In the genomic region with DNA sequence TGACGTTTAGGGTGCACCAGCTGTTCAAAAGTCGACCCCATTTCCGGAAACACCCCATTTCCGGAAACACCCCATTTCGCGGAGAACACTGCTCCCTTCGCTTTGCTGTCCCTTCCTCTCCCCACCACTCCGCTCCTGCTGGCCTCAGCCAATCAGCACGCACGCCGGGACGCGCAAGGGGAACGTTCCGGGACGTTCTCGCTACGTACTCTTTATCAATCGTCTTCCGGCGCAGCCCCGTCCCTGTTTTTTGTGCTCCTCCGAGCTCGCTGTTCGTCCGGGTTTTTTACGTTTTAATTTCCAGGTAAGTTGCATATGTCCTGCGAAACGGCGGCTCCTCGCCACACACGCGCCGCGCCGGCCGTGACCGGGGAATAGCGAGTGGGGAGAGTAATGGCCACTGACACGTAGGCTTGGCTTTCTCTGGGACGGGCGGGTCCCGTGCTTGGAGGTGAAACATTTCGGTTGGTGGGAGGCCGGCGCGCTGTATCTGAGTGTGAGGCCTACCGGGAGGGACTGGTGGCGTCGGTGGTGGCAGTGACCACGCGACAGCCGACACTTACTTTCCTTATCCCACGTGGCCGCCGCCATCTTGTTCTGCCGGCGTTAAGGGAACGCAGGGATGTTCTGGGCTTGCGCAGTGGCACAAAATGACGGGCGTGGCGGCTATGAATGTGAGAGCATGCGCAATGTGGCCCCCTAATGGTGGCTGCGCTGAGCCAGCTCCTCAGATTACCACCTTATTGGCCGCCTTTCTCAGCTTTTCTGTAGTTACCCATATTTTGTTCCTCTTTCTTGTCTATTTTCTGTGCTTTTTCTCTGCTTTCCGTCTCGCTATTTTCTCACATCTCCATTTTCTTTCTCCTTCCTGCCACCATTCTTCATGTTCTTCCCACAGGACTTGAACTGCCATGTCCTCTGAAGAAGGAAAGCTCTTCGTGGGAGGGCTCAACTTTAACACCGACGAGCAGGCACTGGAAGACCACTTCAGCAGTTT, we compare ENCODE assay signal across 8 cellular contexts. TPM values are rescaled to one million over a fixed set of nuclear protein-coding genes. Genes with fewer than 3 reads are reported as not detected.
A peak's percentile ranks its signal among the peaks of the same experiment; 100 is the strongest.
DNase-seq lines count a peak whose midpoint lies in the region; ATAC-seq and TF ChIP-seq lines count a peak whose summit lies in the region.

A gene (plus strand): TSS at position 215 of the 997 bp plus-strand sequence. CDS start 697 bp downstream, at position 912.

- TF ChIP-seq CTCF in BJ (IDR thresholded peaks at IDR 0.05; ENCODE audit: insufficient read depth, low read depth, low read length) (peak; percentile 46), kidney epithelial cell (IDR thresholded peaks at IDR 0.05; ENCODE audit: insufficient read depth, low read length, poor library complexity, severe bottlenecking) (peak; percentile 23)

- peak; percentile 86 for ATAC-seq in HG03439 (IDR thresholded peaks at IDR 0.05; ENCODE audit: unreplicated experiment)

- CTCF ChIA-PET in BJ (lab: Yijun Ruan, JAX): no interaction called here

- H3K4me3 ChIP-seq in BJ (ENCODE audit: low read depth, low read length) (peak within 1 kb of the TSS; percentile 72), kidney epithelial cell (ENCODE audit: low read depth, low read length) (peak within 1 kb of the TSS; percentile 67)

- H3K36me3 ChIP-seq in BJ (ENCODE audit: control insufficient read depth, insufficient read depth, low read length): peaks cover 19% of the 10 kb centered on the region
- H3K36me3 ChIP-seq in kidney epithelial cell (ENCODE audit: control insufficient read depth, insufficient read depth, low read length): no peaks in the 10 kb centered on the region

- DNase-seq in BJ (ENCODE audit: low read depth) (peak; percentile 66), NCI-H510A treated with DMSO at 0.1 percent for 48 hours (lab: John Stamatoyannopoulos, UW) (peak; percentile 76), cerebellum (ENCODE audit: low spot score) (peak; percentile 91), kidney epithelial cell (ENCODE audit: low read depth) (peak; percentile 61)
- DNase-seq in activated CD4-positive, alpha-beta T cell treated with anti-CD3 and anti-CD28 coated beads for 24 hours (ENCODE audit: low read depth in 2 of 2): peak; percentile 78 to 81
- DNase-seq in stimulated activated CD4-positive, alpha-beta T cell treated with anti-CD3 and anti-CD28 coated beads, Interleukin-15, amount 100 ng/mL, for 24 hours: peak; percentile 92

- peak; percentile 92 for TF ChIP-seq POLR2A in GM19193 (IDR thresholded peaks at IDR 0.05; ENCODE audit: extremely low read depth, insufficient read depth, insufficient read length)

- H3K27me3 ChIP-seq in BJ (ENCODE audit: control insufficient read depth, insufficient read depth, low read length) (no peaks in the 10 kb centered on the region), kidney epithelial cell (ENCODE audit: control insufficient read depth, insufficient read depth, low read length) (no peaks in the 10 kb centered on the region)

- POLR2A ChIA-PET in BJ (lab: Charles Lee): interaction anchor here (0.5 to 0.9 kb wide), 4 partner anchors 8 to 98 kb away, joined by 3 read pairs; no protein-coding TSS in a partner anchor

RNA-seq across cellular contexts. Expression of the gene that starts here (rescaled TPM):
- 333 and 406 TPM in 2 replicates for polyA plus RNA-seq in BJ (2011; rRNA removed)
- polyA minus RNA-seq in BJ (2011; rRNA and poly(A)+ RNA removed): 212 and 220 TPM in 2 replicates
- 116 TPM for total RNA-seq in cerebellum
- total RNA-seq in kidney epithelial cell: 264 and 285 TPM in 2 replicates

Comparison
In these comparisons a context has a peak if more than half of its experiments do, and no peak if none do; other contexts are left out.
1. Peak in every context shown above with its lines: DNase-seq, ATAC-seq and H3K4me3 ChIP-seq.